In genomic region chr21:39346671-39347327, GRCh38 we compare ENCODE assay signal across 9 cellular contexts. TPM values are rescaled to one million over a fixed set of nuclear protein-coding genes. Genes with fewer than 3 reads are reported as not detected.
DNase-seq lines count a peak whose midpoint lies in the region; ATAC-seq and TF ChIP-seq lines count a peak whose summit lies in the region.
"Had no signal": no experiment of that assay in that cellular context is flagged by ENCODE, and none has a peak within 500 bp of the region (broad histone marks: within the 10 kb centered on the region; RNA-seq: fewer than 3 reads in every experiment).

No MANE protein-coding gene starts in this region.

- 0 out of 2 replicates have a peak overlapping the region, but pooled peaks have one; percentile 95 for H3K9ac ChIP-seq in HCT116 (ENCODE audit: low read length)

- H4K20me1 ChIP-seq in HCT116 (ENCODE audit: insufficient read depth), result peaks cover 34% of the 10 kb centered on the region; the same call in 1 of the 2 replicates

- H3K4me3 ChIP-seq in AG04449 (ENCODE audit: low read depth, low read length), result peak overlapping the region; percentile 19
- H3K4me3 ChIP-seq in HCT116 (replicated peaks in 1 of 2; ENCODE audit: low read depth in 1 of 2, low read length in 2 of 2), result no peak overlapping the region; a peak in 1 of 4 replicates

- CTCF ChIA-PET in AG04449 (lab: Yijun Ruan, JAX), result interaction anchor here (1.4 to 2.1 kb wide), 2 partner anchors 41 to 94 kb away, joined by 3 to 7 read pairs; no protein-coding TSS in a partner anchor
- CTCF ChIA-PET in HCT116 (lab: Charles Lee), result no interaction called here
- CTCF ChIA-PET in RWPE1 (lab: Yijun Ruan, JAX), result no interaction called here

- RAD21 ChIA-PET in HCT116 (lab: Charles Lee; ENCODE audit: low non-redundant PET in 1 of 2, low total read pairs in 2 of 2, uncharacterized antibody in 2 of 2, unreplicated experiment in 2 of 2), result no interaction called here

- H3K36me3 Mint-ChIP-seq in activated naive CD8-positive, alpha-beta T cell, result peaks cover 22% of the 10 kb centered on the region
- H3K36me3 Mint-ChIP-seq in memory B cell, result peaks cover 36% of the 10 kb centered on the region

- TF ChIP-seq POLR2A in HCT116 (IDR thresholded peaks at IDR 0.05; ENCODE audit: borderline replicate concordance, extremely low read depth, insufficient read depth, insufficient read length), result no peak

- no TSS peak for BruUV-seq in HCT116 (replicated peaks; lab: Mats Ljungman, UMichigan)

- TF ChIP-seq RAD21 in HCT116 (IDR thresholded peaks at IDR 0.05; ENCODE audit: low read depth), result no peak

- H3K9me3 Mint-ChIP-seq in activated naive CD8-positive, alpha-beta T cell (ENCODE audit: low read depth), result no peaks in the 10 kb centered on the region
- H3K9me3 Mint-ChIP-seq in memory B cell, result no peaks in the 10 kb centered on the region

- peak overlapping the region; percentile 88 for H3K4me2 ChIP-seq in HCT116 (ENCODE audit: low read length)

- intact Hi-C loops in HCT116 (cut with micrococcal nuclease), result loop anchor here (5.0 kb wide), 1 partner anchor 34 kb away; the partner anchor contains the start of gene BRWD1

- no peak for ATAC-seq in HCT116
- no peak for ATAC-seq in memory B cell (ENCODE audit: low read depth)

- H3K4me3 Mint-ChIP-seq in activated naive CD8-positive, alpha-beta T cell, result peak overlapping the region; percentile 86
- H3K4me3 Mint-ChIP-seq in memory B cell, result peak overlapping the region; percentile 50

- H3K36me3 ChIP-seq in HCT116 (ENCODE audit: control insufficient read depth in 1 of 2, insufficient read depth in 2 of 2, low read length in 2 of 2), result peaks cover 41 to 46% of the 10 kb centered on the region in 2 experiments

- H3K27me3 Mint-ChIP-seq in activated naive CD8-positive, alpha-beta T cell, result no peaks in the 10 kb centered on the region
- H3K27me3 Mint-ChIP-seq in memory B cell, result peaks cover 2% of the 10 kb centered on the region

- peaks cover 36% of the 10 kb centered on the region for H3K4me1 Mint-ChIP-seq in activated naive CD8-positive, alpha-beta T cell (ENCODE audit: low read depth)
- H3K4me1 Mint-ChIP-seq in memory B cell, result peaks cover 24% of the 10 kb centered on the region

- H3K9me3 ChIP-seq in HCT116 (ENCODE audit: control insufficient read depth in 1 of 2, insufficient read depth in 1 of 2, low read depth in 1 of 2, low read length in 2 of 2), result no peaks in the 10 kb centered on the region

- H3K79me2 ChIP-seq in HCT116 (ENCODE audit: insufficient read depth, low read length), result peaks cover 42% of the 10 kb centered on the region

- H3K9me2 ChIP-seq in HCT116 (ENCODE audit: insufficient read depth), result no peaks in the 10 kb centered on the region

- peaks cover 5 to 22% of the 10 kb centered on the region in 2 experiments for H3K4me1 ChIP-seq in HCT116 (ENCODE audit: control insufficient read depth in 1 of 2, insufficient read depth in 2 of 2, low read length in 2 of 2)

- POLR2A ChIA-PET in AG04449 (lab: Yijun Ruan, JAX), result interaction anchor here (0.9 kb wide), 1 partner anchor 41 kb away, joined by 3 read pairs; no protein-coding TSS in a partner anchor
- POLR2A ChIA-PET in HCT116 (lab: Charles Lee), result no interaction called here
- POLR2A ChIA-PET in RWPE1 (lab: Yijun Ruan, JAX; ENCODE audit: low non-redundant PET), result no interaction called here

- H3K27ac ChIP-seq in HCT116 (ENCODE audit: low read depth, low read length) (no peak overlapping the region), RWPE1 (no peak overlapping the region)

- no peaks in the 10 kb centered on the region for H3K27me3 ChIP-seq in HCT116 (ENCODE audit: insufficient read depth, low read length)

- H3K27ac Mint-ChIP-seq in activated naive CD8-positive, alpha-beta T cell, result peak overlapping the region; percentile 64
- peak overlapping the region; percentile 67 for H3K27ac Mint-ChIP-seq in memory B cell

- H2AFZ ChIP-seq in HCT116 (ENCODE audit: low read depth, low read length, poor library complexity, severe bottlenecking), result no peak overlapping the region

- DNase-seq in AG04449 (ENCODE audit: low read depth, low spot score), result no peak
- no peak for DNase-seq in HCT116 (ENCODE audit: low read depth, low spot score)
- no peak for DNase-seq in memory B cell (ENCODE audit: low spot score in 2 of 2)
- DNase-seq in epidermal melanocyte (ENCODE audit: insufficient read length, low spot score), result no peak
- DNase-seq in stimulated activated naive CD4-positive, alpha-beta T cell treated with Interleukin-2 at 50 U/mL for 16 hours (lab: John Stamatoyannopoulos, UW), result no peak
- no peak for DNase-seq in NOMO-1 (lab: John Stamatoyannopoulos, UW; ENCODE audit: unreplicated experiment in 2 of 2)
- no peak for DNase-seq in RWPE1 (ENCODE audit: low spot score)
- DNase-seq: stimulated activated naive CD4-positive, alpha-beta T cell had no signal

- TF ChIP-seq CTCF in AG04449 (IDR thresholded peaks at IDR 0.05; ENCODE audit: insufficient read depth, low read length, missing control alignments) (no peak), HCT116 (IDR thresholded peaks at IDR 0.05 in 2 of 3, conservative IDR thresholded peaks at IDR 0.05 in 1 of 3; ENCODE audit: borderline replicate concordance in 1 of 3, insufficient read depth in 1 of 3, low read depth in 2 of 3, low read length in 2 of 3) (no peak), RWPE1 (conservative IDR thresholded peaks at IDR 0.05; ENCODE audit: low read depth) (no peak)

TF ChIP-seq in HCT116, 20 proteins besides CTCF, POLR2A, EP300 and RAD21:
- TF ChIP-seq ZBTB33 (IDR thresholded peaks at IDR 0.05; ENCODE audit: extremely low read depth, insufficient replicate concordance, low read length) (no peak), JUND (IDR thresholded peaks at IDR 0.05) (no peak), EGR1 (IDR thresholded peaks at IDR 0.05; ENCODE audit: low read depth) (no peak), EZH2phosphoT487 (IDR thresholded peaks at IDR 0.05; ENCODE audit: borderline replicate concordance) (no peak), SRF (IDR thresholded peaks at IDR 0.05; ENCODE audit: low read depth) (no peak), ZFX (IDR thresholded peaks at IDR 0.05) (no peak), CEBPB (IDR thresholded peaks at IDR 0.05; ENCODE audit: low read depth) (no peak), ELF1 (IDR thresholded peaks at IDR 0.05; ENCODE audit: borderline replicate concordance, low read depth) (no peak), YY1 (IDR thresholded peaks at IDR 0.05; ENCODE audit: extremely low read depth, insufficient replicate concordance, low read depth, low read length) (no peak), EZH2 (IDR thresholded peaks at IDR 0.05) (no peak), TCF7L2 (IDR thresholded peaks at IDR 0.05; ENCODE audit: borderline replicate concordance, extremely low read depth, insufficient read depth, insufficient read length) (no peak), ATF3 (IDR thresholded peaks at IDR 0.05) (no peak)
TF ChIP-seq in HCT116: peak in this region for 0.

RNA-seq across cellular contexts. Expression of gene HMGN1, which starts 2.1 kb away (rescaled TPM):
- total RNA-seq in HCT116 (2021; ENCODE audit: unreplicated experiment), result 399 TPM
- 194 and 209 TPM in 2 replicates for polyA plus RNA-seq in HCT116 (2012)

RNA-seq across cellular contexts. Expression of gene BRWD1, which starts 33.4 kb away (rescaled TPM):
- total RNA-seq in HCT116 (2021; ENCODE audit: unreplicated experiment), result 33.1 TPM
- 7.3 and 7.4 TPM in 2 replicates for polyA plus RNA-seq in HCT116 (2012)
